16 cellular contexts compared by ENCODE assay signal in genomic region chr17:45263477-45263860, GRCh38. TPM values are rescaled to one million over a fixed set of nuclear protein-coding genes. Genes with fewer than 3 reads are reported as not detected.
A peak's percentile ranks its signal among the peaks of the same experiment; 100 is the strongest.
DNase-seq lines count a peak whose midpoint lies in the region; ATAC-seq and TF ChIP-seq lines count a peak whose summit lies in the region.
"Had no signal": no experiment of that assay in that cellular context is flagged by ENCODE, and none has a peak within 500 bp of the region (broad histone marks: within the 10 kb centered on the region; RNA-seq: fewer than 3 reads in every experiment).

No MANE protein-coding gene starts in this region.

- no peak for TF ChIP-seq POLR2A in HCT116 (IDR thresholded peaks at IDR 0.05; ENCODE audit: borderline replicate concordance, extremely low read depth, insufficient read depth, insufficient read length)
- TF ChIP-seq POLR2A in esophagus squamous epithelium (IDR thresholded peaks at IDR 0.05): no peak

- no TSS peak for BruUV-seq in HCT116 (replicated peaks; lab: Mats Ljungman, UMichigan)

- no peak overlapping the region for H3K9ac ChIP-seq in HCT116 (ENCODE audit: low read length)

- 89 to 100% methylated on average over 1 to 5 of the region's 7 CpGs for WGBS in esophagus squamous epithelium, 2 donors

- POLR2A ChIA-PET in AG04450 (lab: Yijun Ruan, JAX): interaction anchor here (0.5 kb wide), 1 partner anchor 110 kb away, joined by 6 read pairs; no protein-coding TSS in a partner anchor
- POLR2A ChIA-PET in HCT116 (lab: Charles Lee): no interaction called here
- POLR2A ChIA-PET in naive thymus-derived CD8-positive, alpha-beta T cell (lab: Charles Lee): interaction anchor here (1.1 to 47.5 kb wide), 5 partner anchors 10 to 54 kb away, joined by 3 to 1514 read pairs (median 5); partner anchors contain the start of genes FMNL1 and MAP3K14

- intact Hi-C loops in HCT116 (cut with micrococcal nuclease) (no loop called here), esophagus squamous epithelium (cut with DNase I) (no loop called here)

- H3K27me3 ChIP-seq in AG04450 (ENCODE audit: control insufficient read depth, insufficient read depth, low read length): no peaks in the 10 kb centered on the region
- no peaks in the 10 kb centered on the region for H3K27me3 ChIP-seq in HCT116 (ENCODE audit: insufficient read depth, low read length)
- H3K27me3 ChIP-seq in esophagus squamous epithelium: no peaks in the 10 kb centered on the region
- H3K27me3 ChIP-seq: thyroid gland had no signal

- no peak for TF ChIP-seq CTCF in AG04450 (IDR thresholded peaks at IDR 0.05; ENCODE audit: low read depth, low read length)
- no peak for TF ChIP-seq CTCF in HCT116 (IDR thresholded peaks at IDR 0.05 in 2 of 3, conservative IDR thresholded peaks at IDR 0.05 in 1 of 3; ENCODE audit: borderline replicate concordance in 1 of 3, insufficient read depth in 1 of 3, low read depth in 2 of 3, low read length in 2 of 3)
- TF ChIP-seq CTCF in esophagus squamous epithelium (IDR thresholded peaks at IDR 0.05): no peak

- peaks cover 19 to 35% (median 30%) of the 10 kb centered on the region in 4 donors for H3K4me1 Mint-ChIP-seq in naive thymus-derived CD8-positive, alpha-beta T cell

- no peaks in the 10 kb centered on the region; the same call in 1 of the 2 replicates for H3K9me3 ChIP-seq in AG04450 (ENCODE audit: control insufficient read depth, insufficient read depth, low read length)
- no peaks in the 10 kb centered on the region for H3K9me3 ChIP-seq in HCT116 (ENCODE audit: control insufficient read depth in 1 of 2, insufficient read depth in 1 of 2, low read depth in 1 of 2, low read length in 2 of 2)
- no peaks in the 10 kb centered on the region for H3K9me3 ChIP-seq in esophagus squamous epithelium
- H3K9me3 ChIP-seq: thyroid gland had no signal

- H3K4me1 ChIP-seq in HCT116 (ENCODE audit: control insufficient read depth in 1 of 2, insufficient read depth in 2 of 2, low read length in 2 of 2) (0 out of 4 replicates have a peak, but pooled peaks cover 0 to 4% of the 10 kb centered on the region in 2 experiments), esophagus squamous epithelium (peaks cover 14 to 39% (median 17%) of the 10 kb centered on the region in 3 donors)

- H2AFZ ChIP-seq in HCT116 (ENCODE audit: low read depth, low read length, poor library complexity, severe bottlenecking): no peak overlapping the region

- H3K36me3 Mint-ChIP-seq in naive thymus-derived CD8-positive, alpha-beta T cell: peaks cover 0 to 43% (median 0%) of the 10 kb centered on the region in 3 donors

- H3K4me3 Mint-ChIP-seq in naive thymus-derived CD8-positive, alpha-beta T cell: peak overlapping the region in 4 of 10 donors; percentile 23 to 68 (median 48)

- TF ChIP-seq RAD21 in HCT116 (IDR thresholded peaks at IDR 0.05; ENCODE audit: low read depth): no peak

- H3K4me3 ChIP-seq in AG04450 (ENCODE audit: low read depth, low read length) (no peak overlapping the region), HCT116 (replicated peaks in 1 of 2; ENCODE audit: low read depth in 1 of 2, low read length in 2 of 2) (no peak overlapping the region), esophagus squamous epithelium (no peak overlapping the region)
- H3K4me3 ChIP-seq: lung, thyroid gland had no signal

- DNase-seq in AG04450 (ENCODE audit: low read depth, low spot score) (no peak), HCT116 (ENCODE audit: low read depth, low spot score) (no peak), esophagus squamous epithelium (lab: John Stamatoyannopoulos, UW) (no peak), NCI-H187 (lab: John Stamatoyannopoulos, UW) (no peak), NAMALWA (ENCODE audit: low spot score) (no peak), NCI-H1417 treated with DMSO at 0.1 percent for 48 hours (lab: John Stamatoyannopoulos, UW) (no peak)
- peak in 1 of 10 donors; percentile 38 for DNase-seq in naive thymus-derived CD8-positive, alpha-beta T cell
- DNase-seq: activated CD8-positive, alpha-beta memory T cell treated with anti-CD3 and anti-CD28 coated beads, Interleukin-2, amount 50 U/mL, for 4 hours; DMS79; NCI-H1092; NCI-H226; thyroid gland had no signal

- ATAC-seq in HCT116 (0 out of 2 replicates have a peak, but pooled peaks have one; percentile 7), esophagus mucosa (no peak)
- no peak for ATAC-seq in naive thymus-derived CD8-positive, alpha-beta T cell

- no peaks in the 10 kb centered on the region for H3K27me3 Mint-ChIP-seq in naive thymus-derived CD8-positive, alpha-beta T cell

- peak overlapping the region in 7 of 10 donors; percentile 37 to 93 (median 76) for H3K27ac Mint-ChIP-seq in naive thymus-derived CD8-positive, alpha-beta T cell

- no peaks in the 10 kb centered on the region for H3K79me2 ChIP-seq in HCT116 (ENCODE audit: insufficient read depth, low read length)

- CTCF ChIA-PET in AG04450 (lab: Charles Lee) (interaction anchor here (0.6 to 1.0 kb wide), 2 partner anchors 119 to 122 kb away, joined by 3 read pairs; no protein-coding TSS in a partner anchor), HCT116 (lab: Charles Lee) (no interaction called here)

- no peaks in the 10 kb centered on the region for H4K20me1 ChIP-seq in HCT116 (ENCODE audit: insufficient read depth)

- H3K9me2 ChIP-seq in HCT116 (ENCODE audit: insufficient read depth): no peaks in the 10 kb centered on the region

- H3K9me3 Mint-ChIP-seq in naive thymus-derived CD8-positive, alpha-beta T cell: no peaks in the 10 kb centered on the region

- H3K27ac ChIP-seq in AG04450 (ENCODE audit: low read depth, low read length) (peak overlapping the region; percentile 52), HCT116 (ENCODE audit: low read depth, low read length) (no peak overlapping the region), esophagus squamous epithelium (peak overlapping the region in 3 of 4 donors; percentile 38 to 72 (median 69))
- H3K27ac ChIP-seq: thyroid gland had no signal

- RAD21 ChIA-PET in HCT116 (lab: Charles Lee; ENCODE audit: low non-redundant PET in 1 of 2, low total read pairs in 2 of 2, uncharacterized antibody in 2 of 2, unreplicated experiment in 2 of 2): no interaction called here

- H3K4me2 ChIP-seq in HCT116 (ENCODE audit: low read length): no peak overlapping the region

- H3K36me3 ChIP-seq in HCT116 (ENCODE audit: control insufficient read depth in 1 of 2, insufficient read depth in 2 of 2, low read length in 2 of 2) (peaks cover 20 to 27% of the 10 kb centered on the region in 2 experiments; a peak in 3 of 4 replicates), esophagus squamous epithelium (peaks cover 32 to 56% (median 39%) of the 10 kb centered on the region in 3 donors)

TF ChIP-seq in HCT116, 20 proteins besides CTCF, POLR2A, EP300 and RAD21 (continues in another document):
- no peak for TF ChIP-seq YY1 (IDR thresholded peaks at IDR 0.05; ENCODE audit: extremely low read depth, insufficient replicate concordance, low read depth, low read length)
- TF ChIP-seq, protein P1, sequence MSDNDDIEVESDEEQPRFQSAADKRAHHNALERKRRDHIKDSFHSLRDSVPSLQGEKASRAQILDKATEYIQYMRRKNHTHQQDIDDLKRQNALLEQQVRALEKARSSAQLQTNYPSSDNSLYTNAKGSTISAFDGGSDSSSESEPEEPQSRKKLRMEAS (IDR thresholded peaks at IDR 0.05): no peak
- TF ChIP-seq FOSL1 (IDR thresholded peaks at IDR 0.05; ENCODE audit: low read depth): no peak
- TF ChIP-seq EGR1 (IDR thresholded peaks at IDR 0.05; ENCODE audit: low read depth): no peak
- no peak for TF ChIP-seq SRF (IDR thresholded peaks at IDR 0.05; ENCODE audit: low read depth)
- TF ChIP-seq POLR2AphosphoS5 (IDR thresholded peaks at IDR 0.05; ENCODE audit: low read depth, low read length): no peak
- no peak for TF ChIP-seq ZNF274 (IDR thresholded peaks at IDR 0.05; ENCODE audit: low read depth, low read length)
- no peak for TF ChIP-seq SIN3A (IDR thresholded peaks at IDR 0.05; ENCODE audit: low read depth)
- TF ChIP-seq EZH2phosphoT487 (IDR thresholded peaks at IDR 0.05; ENCODE audit: borderline replicate concordance): no peak
- TF ChIP-seq CBX3 (IDR thresholded peaks at IDR 0.05; ENCODE audit: low read depth): no peak
- no peak for TF ChIP-seq EZH2 (IDR thresholded peaks at IDR 0.05)

RNA-seq across cellular contexts. Expression of gene SPATA32, which starts 1.6 kb away (rescaled TPM):
- polyA plus RNA-seq in AG04450 (2011; rRNA removed): not detected in 2 replicates
- polyA minus RNA-seq in AG04450 (2011; rRNA and poly(A)+ RNA removed): 0.13 TPM in 1 of 2 replicates, not detected in the other
- total RNA-seq in HCT116 (2021; ENCODE audit: unreplicated experiment) (0.15 TPM), esophagus squamous epithelium (not detected), esophagus mucosa (0.24 TPM)
- polyA plus RNA-seq in HCT116 (2012): 0.05 and 0.16 TPM in 2 replicates
- under 1 TPM; 0.47 to 0.75 TPM for total RNA-seq in naive thymus-derived CD8-positive, alpha-beta T cell
- polyA plus RNA-seq in naive thymus-derived CD8-positive, alpha-beta T cell: under 1 TPM; 0.30 to 0.81 (median 0.44) TPM
- total RNA-seq: dermis microvascular lymphatic vessel endothelial cell, HT1080, thyroid gland had no signal

RNA-seq across cellular contexts. Expression of gene FMNL1, which starts 41.8 kb away (rescaled TPM):
- 1.1 and 1.8 TPM in 2 replicates for polyA plus RNA-seq in AG04450 (2011; rRNA removed)
- 2.6 and 3.2 TPM in 2 replicates for polyA minus RNA-seq in AG04450 (2011; rRNA and poly(A)+ RNA removed)
- 8.2 TPM for total RNA-seq in HCT116 (2021; ENCODE audit: unreplicated experiment)
- 8.6 and 8.9 TPM in 2 replicates for polyA plus RNA-seq in HCT116 (2012)
- total RNA-seq in esophagus squamous epithelium: 10 to 100 TPM in 2 of 4 donors, 1 to 10 TPM in 2; 3.5 to 16.8 (median 6.9) TPM
- 100 to 1,000 TPM; 383 to 394 TPM for total RNA-seq in naive thymus-derived CD8-positive, alpha-beta T cell
- polyA plus RNA-seq in naive thymus-derived CD8-positive, alpha-beta T cell: 10 to 100 TPM; 18.0 to 35.5 (median 21.5) TPM
- 2.6 TPM for total RNA-seq in esophagus mucosa

RNA-seq across cellular contexts. Expression of gene MAP3K14, which starts 53.4 kb away (rescaled TPM):
- polyA plus RNA-seq in AG04450 (2011; rRNA removed): 4.9 and 6.6 TPM in 2 replicates
- polyA minus RNA-seq in AG04450 (2011; rRNA and poly(A)+ RNA removed): 6.9 and 7.2 TPM in 2 replicates
- total RNA-seq in HCT116 (2021; ENCODE audit: unreplicated experiment) (16.4 TPM), esophagus squamous epithelium (10 to 100 TPM in 1 of 4 donors, 1 to 10 TPM in 3; 3.7 to 14.7 (median 6.7) TPM), esophagus mucosa (6.3 TPM)
- polyA plus RNA-seq in HCT116 (2012): 5.8 and 6.6 TPM in 2 replicates
- 10 to 100 TPM; 37.6 to 37.8 TPM for total RNA-seq in naive thymus-derived CD8-positive, alpha-beta T cell
- polyA plus RNA-seq in naive thymus-derived CD8-positive, alpha-beta T cell: 1 to 10 TPM in 2 of 3 donors, under 1 TPM in 1; 0.73 to 7.2 (median 1.8) TPM

Comparison
In these comparisons a context has a peak if more than half of its experiments do, and no peak if none do; other contexts are left out.
1. RNA of gene FMNL1, which starts 41.8 kb away (total RNA-seq): 383 to 394 TPM in naive thymus-derived CD8-positive, alpha-beta T cell; 3.5 to 16.8 TPM in esophagus squamous epithelium, 8.2 TPM in HCT116 (single experiment) and 2.6 TPM in esophagus mucosa (single experiment); every median in the first group is over 10 times any median in the second.